Comparison of ENCODE assay signal across 2 cellular contexts in the genomic region with DNA sequence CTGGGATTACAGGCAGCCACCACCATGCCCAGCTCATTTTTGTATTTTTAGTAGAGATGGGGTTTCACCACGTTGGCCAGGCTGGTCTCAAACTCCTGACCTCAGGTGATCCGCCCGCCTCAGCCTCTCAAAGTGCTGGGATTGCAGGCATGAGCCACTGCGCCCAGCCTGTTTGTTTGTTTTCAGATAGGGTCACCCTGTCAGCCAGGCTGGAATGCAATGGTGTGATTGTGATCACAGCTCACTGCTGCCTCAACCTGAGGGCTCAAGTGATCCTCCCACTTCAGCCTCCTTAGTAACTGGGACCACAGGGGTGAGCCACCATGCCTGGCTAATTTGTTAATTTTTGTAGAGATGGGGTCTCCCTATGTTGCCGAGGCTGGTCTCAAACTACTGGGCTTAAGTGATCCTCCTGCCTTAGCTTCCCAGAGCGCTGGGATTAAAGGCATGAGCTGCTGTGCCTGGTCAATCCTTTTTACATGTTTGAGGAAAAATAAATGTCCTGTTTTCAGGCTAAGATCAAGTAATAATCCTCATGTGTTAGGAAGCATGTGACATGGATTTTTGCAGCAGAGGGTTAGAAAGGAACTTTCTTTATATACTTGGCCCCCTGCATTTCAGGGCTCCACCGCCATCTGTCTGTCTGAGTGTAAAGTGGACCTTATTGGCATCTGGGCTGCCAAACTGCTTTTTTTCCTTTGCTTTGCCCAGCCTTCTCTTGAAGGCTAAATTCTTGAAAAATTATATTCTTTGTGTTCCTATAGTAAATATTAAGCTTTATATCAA.
TF ChIP-seq lines count a peak whose summit lies in the region.

No MANE protein-coding gene starts in this region.

TF ChIP-seq in WTC11, 78 proteins besides CTCF, POLR2A, EP300 and RAD21:
- no peak for TF ChIP-seq NR3C1 (CRISPR knock-in tag; conservative IDR thresholded peaks at IDR 0.05; ENCODE audit: low read depth)

TF ChIP-seq in HepG2, 621 proteins besides CTCF, POLR2A, EP300 and RAD21 (continues in another document):
- TF ChIP-seq ZFP36 (IDR thresholded peaks at IDR 0.05; ENCODE audit: borderline replicate concordance, low read depth, low read length, partially characterized antibody), result no peak
- TF ChIP-seq, protein P1, sequence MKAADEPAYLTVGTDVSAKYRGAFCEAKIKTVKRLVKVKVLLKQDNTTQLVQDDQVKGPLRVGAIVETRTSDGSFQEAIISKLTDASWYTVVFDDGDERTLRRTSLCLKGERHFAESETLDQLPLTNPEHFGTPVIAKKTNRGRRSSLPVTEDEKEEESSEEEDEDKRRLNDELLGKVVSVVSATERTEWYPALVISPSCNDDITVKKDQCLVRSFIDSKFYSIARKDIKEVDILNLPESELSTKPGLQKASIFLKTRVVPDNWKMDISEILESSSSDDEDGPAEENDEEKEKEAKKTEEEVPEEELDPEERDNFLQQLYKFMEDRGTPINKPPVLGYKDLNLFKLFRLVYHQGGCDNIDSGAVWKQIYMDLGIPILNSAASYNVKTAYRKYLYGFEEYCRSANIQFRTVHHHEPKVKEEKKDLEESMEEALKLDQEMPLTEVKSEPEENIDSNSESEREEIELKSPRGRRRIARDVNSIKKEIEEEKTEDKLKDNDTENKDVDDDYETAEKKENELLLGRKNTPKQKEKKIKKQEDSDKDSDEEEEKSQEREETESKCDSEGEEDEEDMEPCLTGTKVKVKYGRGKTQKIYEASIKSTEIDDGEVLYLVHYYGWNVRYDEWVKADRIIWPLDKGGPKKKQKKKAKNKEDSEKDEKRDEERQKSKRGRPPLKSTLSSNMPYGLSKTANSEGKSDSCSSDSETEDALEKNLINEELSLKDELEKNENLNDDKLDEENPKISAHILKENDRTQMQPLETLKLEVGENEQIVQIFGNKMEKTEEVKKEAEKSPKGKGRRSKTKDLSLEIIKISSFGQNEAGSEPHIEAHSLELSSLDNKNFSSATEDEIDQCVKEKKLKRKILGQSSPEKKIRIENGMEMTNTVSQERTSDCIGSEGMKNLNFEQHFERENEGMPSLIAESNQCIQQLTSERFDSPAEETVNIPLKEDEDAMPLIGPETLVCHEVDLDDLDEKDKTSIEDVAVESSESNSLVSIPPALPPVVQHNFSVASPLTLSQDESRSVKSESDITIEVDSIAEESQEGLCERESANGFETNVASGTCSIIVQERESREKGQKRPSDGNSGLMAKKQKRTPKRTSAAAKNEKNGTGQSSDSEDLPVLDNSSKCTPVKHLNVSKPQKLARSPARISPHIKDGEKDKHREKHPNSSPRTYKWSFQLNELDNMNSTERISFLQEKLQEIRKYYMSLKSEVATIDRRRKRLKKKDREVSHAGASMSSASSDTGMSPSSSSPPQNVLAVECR (CRISPR knock-in tag; IDR thresholded peaks at IDR 0.05; ENCODE audit: borderline replicate concordance), result peak; percentile 42; the same call in 1 of the 2 replicates
- no peak for TF ChIP-seq NFIC (IDR thresholded peaks at IDR 0.05; ENCODE audit: low read length)
- TF ChIP-seq, protein P2, sequence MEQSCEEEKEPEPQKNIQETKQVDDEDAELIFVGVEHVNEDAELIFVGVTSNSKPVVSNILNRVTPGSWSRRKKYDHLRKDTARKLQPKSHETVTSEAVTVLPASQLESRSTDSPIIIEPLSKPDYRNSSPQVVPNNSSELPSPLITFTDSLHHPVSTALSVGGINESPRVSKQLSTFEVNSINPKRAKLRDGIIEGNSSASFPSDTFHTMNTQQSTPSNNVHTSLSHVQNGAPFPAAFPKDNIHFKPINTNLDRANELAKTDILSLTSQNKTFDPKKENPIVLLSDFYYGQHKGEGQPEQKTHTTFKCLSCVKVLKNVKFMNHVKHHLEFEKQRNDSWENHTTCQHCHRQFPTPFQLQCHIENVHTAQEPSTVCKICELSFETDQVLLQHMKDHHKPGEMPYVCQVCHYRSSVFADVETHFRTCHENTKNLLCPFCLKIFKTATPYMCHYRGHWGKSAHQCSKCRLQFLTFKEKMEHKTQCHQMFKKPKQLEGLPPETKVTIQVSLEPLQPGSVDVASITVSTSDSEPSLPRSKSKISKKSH (CRISPR knock-in tag; IDR thresholded peaks at IDR 0.05; ENCODE audit: borderline replicate concordance), result no peak
- TF ChIP-seq, protein P3, sequence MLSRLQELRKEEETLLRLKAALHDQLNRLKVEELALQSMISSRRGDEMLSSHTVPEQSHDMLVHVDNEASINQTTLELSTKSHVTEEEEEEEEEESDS (CRISPR knock-in tag; IDR thresholded peaks at IDR 0.05; ENCODE audit: borderline replicate concordance), result no peak
- no peak for TF ChIP-seq SP2 (CRISPR knock-in tag; IDR thresholded peaks at IDR 0.05)
- TF ChIP-seq BRCA1 (CRISPR knock-in tag; IDR thresholded peaks at IDR 0.05), result no peak
- peak; percentile 86; the same call in 1 of the 2 replicates for TF ChIP-seq ZBTB38 (CRISPR knock-in tag; IDR thresholded peaks at IDR 0.05)
- TF ChIP-seq, protein P4, sequence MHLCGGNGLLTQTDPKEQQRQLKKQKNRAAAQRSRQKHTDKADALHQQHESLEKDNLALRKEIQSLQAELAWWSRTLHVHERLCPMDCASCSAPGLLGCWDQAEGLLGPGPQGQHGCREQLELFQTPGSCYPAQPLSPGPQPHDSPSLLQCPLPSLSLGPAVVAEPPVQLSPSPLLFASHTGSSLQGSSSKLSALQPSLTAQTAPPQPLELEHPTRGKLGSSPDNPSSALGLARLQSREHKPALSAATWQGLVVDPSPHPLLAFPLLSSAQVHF (CRISPR knock-in tag; IDR thresholded peaks at IDR 0.05), result no peak
- TF ChIP-seq ZNF781 (CRISPR knock-in tag; IDR thresholded peaks at IDR 0.05; ENCODE audit: borderline replicate concordance, not compliant biosample characterization), result no peak
- TF ChIP-seq SOX6 (IDR thresholded peaks at IDR 0.05), result no peak
- TF ChIP-seq SOX6 (CRISPR knock-in tag; IDR thresholded peaks at IDR 0.05), result 0 out of 2 replicates have a peak, but pooled peaks have one; percentile 11
- TF ChIP-seq ZNF773 (CRISPR knock-in tag; IDR thresholded peaks at IDR 0.05; ENCODE audit: borderline replicate concordance), result no peak
- TF ChIP-seq YEATS4 (CRISPR knock-in tag; IDR thresholded peaks at IDR 0.05; ENCODE audit: borderline replicate concordance), result no peak
- TF ChIP-seq RXRA (CRISPR knock-in tag; IDR thresholded peaks at IDR 0.05), result 0 out of 2 replicates have a peak, but pooled peaks have one; percentile 32
- TF ChIP-seq HNRNPLL (IDR thresholded peaks at IDR 0.05; ENCODE audit: low read depth, low read length, poor library complexity, severe bottlenecking), result no peak
- TF ChIP-seq CENPX (CRISPR knock-in tag; IDR thresholded peaks at IDR 0.05), result no peak
- TF ChIP-seq CREB1 (IDR thresholded peaks at IDR 0.05), result no peak
- TF ChIP-seq CREB1 (CRISPR knock-in tag; IDR thresholded peaks at IDR 0.05), result no peak
- TF ChIP-seq, protein P5, sequence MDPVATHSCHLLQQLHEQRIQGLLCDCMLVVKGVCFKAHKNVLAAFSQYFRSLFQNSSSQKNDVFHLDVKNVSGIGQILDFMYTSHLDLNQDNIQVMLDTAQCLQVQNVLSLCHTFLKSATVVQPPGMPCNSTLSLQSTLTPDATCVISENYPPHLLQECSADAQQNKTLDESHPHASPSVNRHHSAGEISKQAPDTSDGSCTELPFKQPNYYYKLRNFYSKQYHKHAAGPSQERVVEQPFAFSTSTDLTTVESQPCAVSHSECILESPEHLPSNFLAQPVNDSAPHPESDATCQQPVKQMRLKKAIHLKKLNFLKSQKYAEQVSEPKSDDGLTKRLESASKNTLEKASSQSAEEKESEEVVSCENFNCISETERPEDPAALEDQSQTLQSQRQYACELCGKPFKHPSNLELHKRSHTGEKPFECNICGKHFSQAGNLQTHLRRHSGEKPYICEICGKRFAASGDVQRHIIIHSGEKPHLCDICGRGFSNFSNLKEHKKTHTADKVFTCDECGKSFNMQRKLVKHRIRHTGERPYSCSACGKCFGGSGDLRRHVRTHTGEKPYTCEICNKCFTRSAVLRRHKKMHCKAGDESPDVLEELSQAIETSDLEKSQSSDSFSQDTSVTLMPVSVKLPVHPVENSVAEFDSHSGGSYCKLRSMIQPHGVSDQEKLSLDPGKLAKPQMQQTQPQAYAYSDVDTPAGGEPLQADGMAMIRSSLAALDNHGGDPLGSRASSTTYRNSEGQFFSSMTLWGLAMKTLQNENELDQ (CRISPR knock-in tag; IDR thresholded peaks at IDR 0.05; ENCODE audit: borderline replicate concordance), result no peak
- TF ChIP-seq, protein P6, sequence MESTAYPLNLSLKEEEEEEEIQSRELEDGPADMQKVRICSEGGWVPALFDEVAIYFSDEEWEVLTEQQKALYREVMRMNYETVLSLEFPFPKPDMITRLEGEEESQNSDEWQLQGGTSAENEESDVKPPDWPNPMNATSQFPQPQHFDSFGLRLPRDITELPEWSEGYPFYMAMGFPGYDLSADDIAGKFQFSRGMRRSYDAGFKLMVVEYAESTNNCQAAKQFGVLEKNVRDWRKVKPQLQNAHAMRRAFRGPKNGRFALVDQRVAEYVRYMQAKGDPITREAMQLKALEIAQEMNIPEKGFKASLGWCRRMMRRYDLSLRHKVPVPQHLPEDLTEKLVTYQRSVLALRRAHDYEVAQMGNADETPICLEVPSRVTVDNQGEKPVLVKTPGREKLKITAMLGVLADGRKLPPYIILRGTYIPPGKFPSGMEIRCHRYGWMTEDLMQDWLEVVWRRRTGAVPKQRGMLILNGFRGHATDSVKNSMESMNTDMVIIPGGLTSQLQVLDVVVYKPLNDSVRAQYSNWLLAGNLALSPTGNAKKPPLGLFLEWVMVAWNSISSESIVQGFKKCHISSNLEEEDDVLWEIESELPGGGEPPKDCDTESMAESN (CRISPR knock-in tag; conservative IDR thresholded peaks at IDR 0.05), result no peak
- no peak for TF ChIP-seq ZNF430 (CRISPR knock-in tag; IDR thresholded peaks at IDR 0.05)
- peak; percentile 40; the same call in 1 of the 2 replicates for TF ChIP-seq ZNF225 (CRISPR knock-in tag; IDR thresholded peaks at IDR 0.05)
- 0 out of 2 replicates have a peak, but pooled peaks have one; percentile 20 for TF ChIP-seq HOXA3 (CRISPR knock-in tag; IDR thresholded peaks at IDR 0.05)
- 0 out of 2 replicates have a peak, but pooled peaks have one; percentile 50 for TF ChIP-seq ZNF121 (CRISPR knock-in tag; IDR thresholded peaks at IDR 0.05)
- no peak for TF ChIP-seq PAX8 (CRISPR knock-in tag; IDR thresholded peaks at IDR 0.05; ENCODE audit: borderline replicate concordance)
- no peak for TF ChIP-seq NONO (IDR thresholded peaks at IDR 0.05)
- TF ChIP-seq NONO (CRISPR knock-in tag; conservative IDR thresholded peaks at IDR 0.05), result no peak
- TF ChIP-seq ZNF543 (CRISPR knock-in tag; IDR thresholded peaks at IDR 0.05), result no peak
- TF ChIP-seq POLR2AphosphoS2 (IDR thresholded peaks at IDR 0.05; ENCODE audit: low read depth, low read length), result no peak
- TF ChIP-seq XBP1 (CRISPR knock-in tag; IDR thresholded peaks at IDR 0.05), result no peak
- no peak for TF ChIP-seq ZNF350 (CRISPR knock-in tag; IDR thresholded peaks at IDR 0.05; ENCODE audit: borderline replicate concordance, low read depth)
- no peak for TF ChIP-seq ZNF367 (CRISPR knock-in tag; IDR thresholded peaks at IDR 0.05; ENCODE audit: borderline replicate concordance)
- no peak for TF ChIP-seq RELA (CRISPR knock-in tag; IDR thresholded peaks at IDR 0.05)
- no peak for TF ChIP-seq SMAD9 (CRISPR knock-in tag; IDR thresholded peaks at IDR 0.05)
- TF ChIP-seq HNF4G (IDR thresholded peaks at IDR 0.05; ENCODE audit: borderline replicate concordance, low read depth, low read length), result no peak
- no peak for TF ChIP-seq HNF4G (CRISPR knock-in tag; IDR thresholded peaks at IDR 0.05; ENCODE audit: borderline replicate concordance, low read depth)
- TF ChIP-seq HOXA5 (CRISPR knock-in tag; IDR thresholded peaks at IDR 0.05), result no peak
- 0 out of 2 replicates have a peak, but pooled peaks have one; percentile 12 for TF ChIP-seq SALL1 (CRISPR knock-in tag; IDR thresholded peaks at IDR 0.05)
- no peak for TF ChIP-seq ZNF33A (CRISPR knock-in tag; IDR thresholded peaks at IDR 0.05; ENCODE audit: borderline replicate concordance)
- TF ChIP-seq, protein P7, sequence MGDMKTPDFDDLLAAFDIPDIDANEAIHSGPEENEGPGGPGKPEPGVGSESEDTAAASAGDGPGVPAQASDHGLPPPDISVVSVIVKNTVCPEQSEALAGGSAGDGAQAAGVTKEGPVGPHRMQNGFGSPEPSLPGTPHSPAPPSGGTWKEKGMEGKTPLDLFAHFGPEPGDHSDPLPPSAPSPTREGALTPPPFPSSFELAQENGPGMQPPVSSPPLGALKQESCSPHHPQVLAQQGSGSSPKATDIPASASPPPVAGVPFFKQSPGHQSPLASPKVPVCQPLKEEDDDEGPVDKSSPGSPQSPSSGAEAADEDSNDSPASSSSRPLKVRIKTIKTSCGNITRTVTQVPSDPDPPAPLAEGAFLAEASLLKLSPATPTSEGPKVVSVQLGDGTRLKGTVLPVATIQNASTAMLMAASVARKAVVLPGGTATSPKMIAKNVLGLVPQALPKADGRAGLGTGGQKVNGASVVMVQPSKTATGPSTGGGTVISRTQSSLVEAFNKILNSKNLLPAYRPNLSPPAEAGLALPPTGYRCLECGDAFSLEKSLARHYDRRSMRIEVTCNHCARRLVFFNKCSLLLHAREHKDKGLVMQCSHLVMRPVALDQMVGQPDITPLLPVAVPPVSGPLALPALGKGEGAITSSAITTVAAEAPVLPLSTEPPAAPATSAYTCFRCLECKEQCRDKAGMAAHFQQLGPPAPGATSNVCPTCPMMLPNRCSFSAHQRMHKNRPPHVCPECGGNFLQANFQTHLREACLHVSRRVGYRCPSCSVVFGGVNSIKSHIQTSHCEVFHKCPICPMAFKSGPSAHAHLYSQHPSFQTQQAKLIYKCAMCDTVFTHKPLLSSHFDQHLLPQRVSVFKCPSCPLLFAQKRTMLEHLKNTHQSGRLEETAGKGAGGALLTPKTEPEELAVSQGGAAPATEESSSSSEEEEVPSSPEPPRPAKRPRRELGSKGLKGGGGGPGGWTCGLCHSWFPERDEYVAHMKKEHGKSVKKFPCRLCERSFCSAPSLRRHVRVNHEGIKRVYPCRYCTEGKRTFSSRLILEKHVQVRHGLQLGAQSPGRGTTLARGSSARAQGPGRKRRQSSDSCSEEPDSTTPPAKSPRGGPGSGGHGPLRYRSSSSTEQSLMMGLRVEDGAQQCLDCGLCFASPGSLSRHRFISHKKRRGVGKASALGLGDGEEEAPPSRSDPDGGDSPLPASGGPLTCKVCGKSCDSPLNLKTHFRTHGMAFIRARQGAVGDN (CRISPR knock-in tag; IDR thresholded peaks at IDR 0.05), result peak; percentile 56
- TF ChIP-seq, protein P8, sequence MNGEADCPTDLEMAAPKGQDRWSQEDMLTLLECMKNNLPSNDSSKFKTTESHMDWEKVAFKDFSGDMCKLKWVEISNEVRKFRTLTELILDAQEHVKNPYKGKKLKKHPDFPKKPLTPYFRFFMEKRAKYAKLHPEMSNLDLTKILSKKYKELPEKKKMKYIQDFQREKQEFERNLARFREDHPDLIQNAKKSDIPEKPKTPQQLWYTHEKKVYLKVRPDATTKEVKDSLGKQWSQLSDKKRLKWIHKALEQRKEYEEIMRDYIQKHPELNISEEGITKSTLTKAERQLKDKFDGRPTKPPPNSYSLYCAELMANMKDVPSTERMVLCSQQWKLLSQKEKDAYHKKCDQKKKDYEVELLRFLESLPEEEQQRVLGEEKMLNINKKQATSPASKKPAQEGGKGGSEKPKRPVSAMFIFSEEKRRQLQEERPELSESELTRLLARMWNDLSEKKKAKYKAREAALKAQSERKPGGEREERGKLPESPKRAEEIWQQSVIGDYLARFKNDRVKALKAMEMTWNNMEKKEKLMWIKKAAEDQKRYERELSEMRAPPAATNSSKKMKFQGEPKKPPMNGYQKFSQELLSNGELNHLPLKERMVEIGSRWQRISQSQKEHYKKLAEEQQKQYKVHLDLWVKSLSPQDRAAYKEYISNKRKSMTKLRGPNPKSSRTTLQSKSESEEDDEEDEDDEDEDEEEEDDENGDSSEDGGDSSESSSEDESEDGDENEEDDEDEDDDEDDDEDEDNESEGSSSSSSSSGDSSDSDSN (CRISPR knock-in tag; IDR thresholded peaks at IDR 0.05), result 0 out of 2 replicates have a peak, but pooled peaks have one; percentile 22
- TF ChIP-seq TBL1XR1 (IDR thresholded peaks at IDR 0.05; ENCODE audit: borderline replicate concordance, low read length, partially characterized antibody), result no peak
- no peak for TF ChIP-seq KDM5B (CRISPR knock-in tag; IDR thresholded peaks at IDR 0.05; ENCODE audit: borderline replicate concordance)
